Comparison of ENCODE assay signal across 7 cellular contexts in the genomic region with DNA sequence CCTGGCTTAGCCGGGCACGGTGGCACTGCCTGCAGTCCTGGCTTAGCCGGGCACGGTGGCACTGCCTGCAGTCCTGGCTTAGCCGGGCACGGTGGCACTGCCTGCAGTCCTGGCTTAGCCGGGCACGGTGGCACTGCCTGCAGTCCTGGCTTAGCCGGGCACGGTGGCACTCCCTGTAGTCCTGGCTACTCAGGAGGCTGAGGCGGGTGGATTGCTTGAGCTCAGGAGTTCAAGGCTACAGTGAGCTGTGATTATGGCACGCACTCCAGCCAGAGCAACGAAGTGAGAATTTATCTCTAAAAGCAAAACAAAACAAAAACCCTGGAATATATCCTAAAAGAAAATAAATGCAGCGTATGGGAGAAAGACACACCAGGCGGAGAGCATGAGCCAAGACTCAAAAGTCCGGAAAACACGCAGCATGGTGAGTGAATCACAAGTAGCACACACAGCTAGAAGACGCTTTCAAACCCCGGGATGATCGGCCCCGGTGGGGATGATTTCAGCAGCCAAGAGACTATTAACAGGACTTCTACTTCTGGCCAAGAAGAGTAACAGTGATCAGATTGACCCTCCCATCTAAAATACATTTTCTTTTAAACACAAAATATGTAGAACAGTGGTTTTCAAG.
DNase-seq lines count a peak whose midpoint lies in the region; ATAC-seq, FAIRE-seq and TF ChIP-seq lines count a peak whose summit lies in the region.
"Not testable (repeated sequence)": the region's sequence is repeated elsewhere in the genome, so short reads cannot be mapped to it uniquely, and the experiment has no call there.

No MANE protein-coding gene starts in this region.

- TF ChIP-seq CTCF in choroid plexus epithelial cell (conservative IDR thresholded peaks at IDR 0.05; ENCODE audit: low read depth, low read length) = peak; percentile 10
- not testable (repeated sequence) for TF ChIP-seq CTCF in fibroblast of the aortic adventitia (IDR thresholded peaks at IDR 0.05; ENCODE audit: insufficient read depth, low read length); nephron progenitor cell (IDR thresholded peaks at IDR 0.05); pancreas (IDR thresholded peaks at IDR 0.05); type B pancreatic cell (conservative IDR thresholded peaks at IDR 0.05)

- H3K27me3 ChIP-seq in adipocyte (replicated peaks; ENCODE audit: control insufficient read depth, insufficient read depth, low read length); pancreas: not testable (repeated sequence)

- H3K36me3 ChIP-seq in adipocyte (ENCODE audit: control insufficient read depth, insufficient read depth, low read length, severe bottlenecking); pancreas: not testable (repeated sequence)

- not testable (repeated sequence) for FAIRE-seq in pancreas (lab: Jason Lieb, UNC)

- peaks cover 11% of the 10 kb centered on the region for H3K4me1 ChIP-seq in adipocyte (ENCODE audit: control insufficient read depth, insufficient read depth, low read length)
- H3K4me1 ChIP-seq in pancreas = not testable (repeated sequence)

- not testable (repeated sequence) for H3K9me3 Mint-ChIP-seq in nephron progenitor cell, type B pancreatic cell

- ATAC-seq in pancreas = peak; percentile 61 to 63 (median 62)

- intact Hi-C loops in pancreas (cut with DNase I) = not testable (repeated sequence)

- peak overlapping the region; percentile 2 for H3K27ac Mint-ChIP-seq in nephron progenitor cell
- H3K27ac Mint-ChIP-seq in type B pancreatic cell = not testable (repeated sequence)

- H3K27ac ChIP-seq in pancreas = peak overlapping the region in 3 of 4 donors; percentile 3 to 56 (median 45)

- DNase-seq in GM03348 (ENCODE audit: low spot score) = peak; percentile 64
- not testable (repeated sequence) for DNase-seq in adipocyte (ENCODE audit: low read depth); nephron progenitor cell
- peak; percentile 77 for DNase-seq in choroid plexus epithelial cell (ENCODE audit: low read depth)
- peak; percentile 32 for DNase-seq in fibroblast of the aortic adventitia (ENCODE audit: low read depth)
- DNase-seq in pancreas = peak in 2 of 6 donors; percentile 28 to 41
- DNase-seq in type B pancreatic cell (ENCODE audit: extremely low spot score, unreplicated experiment) = peak; percentile 48

- not testable (repeated sequence) for H3K9me3 ChIP-seq in adipocyte (ENCODE audit: control insufficient read depth, low read length); pancreas

- H3K4me3 ChIP-seq in adipocyte (ENCODE audit: low read length); choroid plexus epithelial cell (ENCODE audit: low read depth, low read length); fibroblast of the aortic adventitia (ENCODE audit: low read depth, low read length); pancreas: not testable (repeated sequence)

- not testable (repeated sequence) for H3K4me3 Mint-ChIP-seq in nephron progenitor cell, type B pancreatic cell

- peak overlapping the region; percentile 27 for H3K9ac ChIP-seq in adipocyte (ENCODE audit: low read length)

- 42 to 52% methylated on average over 19 to 21 of the region's 21 CpGs for WGBS in pancreas, 2 donors

- H3K4me1 Mint-ChIP-seq in nephron progenitor cell; type B pancreatic cell (ENCODE audit: unreplicated experiment): not testable (repeated sequence)

- H3K36me3 Mint-ChIP-seq in nephron progenitor cell (ENCODE audit: low read depth) = peaks cover 37% of the 10 kb centered on the region
- peaks cover 24% of the 10 kb centered on the region for H3K36me3 Mint-ChIP-seq in type B pancreatic cell

- not testable (repeated sequence) for H3K27me3 Mint-ChIP-seq in nephron progenitor cell (ENCODE audit: low read depth, poor library complexity); type B pancreatic cell
